Comparison of ENCODE assay signal across 15 cellular contexts in the genomic region with DNA sequence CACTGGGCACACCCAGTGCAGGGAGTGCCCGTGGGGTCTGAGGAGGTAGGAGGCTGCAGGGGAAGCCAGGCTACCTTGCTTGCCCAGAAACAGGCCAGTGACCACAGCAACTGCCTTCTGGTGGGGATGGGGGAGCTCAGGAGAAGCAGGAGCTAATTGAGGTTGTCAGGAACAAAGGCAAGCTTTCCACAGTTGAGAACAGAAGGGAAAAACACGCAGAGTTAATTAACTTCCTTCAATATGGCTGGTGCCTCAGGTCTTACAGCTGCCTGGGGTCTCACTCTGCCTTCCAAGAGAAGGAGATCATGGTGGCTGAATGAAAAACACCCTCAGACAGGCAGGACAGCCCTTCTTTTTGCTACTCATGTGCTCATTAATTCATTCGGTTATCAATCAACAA.
A peak's percentile ranks its signal among the peaks of the same experiment; 100 is the strongest.
DNase-seq lines count a peak whose midpoint lies in the region; ATAC-seq and TF ChIP-seq lines count a peak whose summit lies in the region.
"Had no signal": no experiment of that assay in that cellular context is flagged by ENCODE, and none has a peak within 500 bp of the region (broad histone marks: within the 10 kb centered on the region; RNA-seq: fewer than 3 reads in every experiment).

No MANE protein-coding gene starts in this region.

- peak in 1 of 2 experiments; percentile 43; a peak in 1 of 4 replicates for TF ChIP-seq EP300 in SK-N-SH (IDR thresholded peaks at IDR 0.05; ENCODE audit: borderline replicate concordance in 1 of 2, low read depth in 1 of 2, low read length in 1 of 2)

- no peaks in the 10 kb centered on the region for H3K36me3 ChIP-seq in SK-N-SH (replicated peaks in 1 of 2; ENCODE audit: control insufficient read depth in 1 of 2, insufficient read depth in 2 of 2, low read length in 1 of 2)
- H3K36me3 ChIP-seq in neuronal stem cell (replicated peaks in 1 of 2; ENCODE audit: control insufficient read depth in 2 of 2, insufficient read depth in 2 of 2, low read length in 2 of 2) = no peaks in the 10 kb centered on the region
- H3K36me3 ChIP-seq: BLaER1 had no signal

- CTCF ChIA-PET in SK-N-SH (lab: Yijun Ruan, JAX) = interaction anchor here (0.7 to 4.7 kb wide), 6 partner anchors 8 to 357 kb away, joined by 3 to 27 read pairs (median 12); no protein-coding TSS in a partner anchor

- peaks cover 9% of the 10 kb centered on the region for H3K27me3 Mint-ChIP-seq in glutamatergic neuron (ENCODE audit: unreplicated experiment)

- H2AFZ ChIP-seq in SK-N-SH (ENCODE audit: low read depth) (no peak overlapping the region), neuronal stem cell (ENCODE audit: low read length) (no peak overlapping the region)

- H3K36me3 Mint-ChIP-seq in glutamatergic neuron (ENCODE audit: unreplicated experiment) = no peaks in the 10 kb centered on the region
- H3K36me3 Mint-ChIP-seq: CD4-positive, CD25-positive, alpha-beta regulatory T cell had no signal

- H2BK12ac ChIP-seq in neuronal stem cell (ENCODE audit: low read length) = no peak overlapping the region

- no peak overlapping the region for H3K9ac ChIP-seq in SK-N-SH
- no peak overlapping the region for H3K9ac ChIP-seq in neuronal stem cell (ENCODE audit: low read depth, low read length, poor library complexity)
- H3K9ac ChIP-seq: BLaER1 had no signal

- no peak for TF ChIP-seq RAD21 in SK-N-SH (IDR thresholded peaks at IDR 0.05; ENCODE audit: low read length)

- H3K27me3 ChIP-seq in SK-N-SH (ENCODE audit: insufficient read depth) = no peaks in the 10 kb centered on the region
- peaks cover 0 to 17% (median 3%) of the 10 kb centered on the region in 3 experiments for H3K27me3 ChIP-seq in neuronal stem cell (ENCODE audit: control insufficient read depth in 3 of 3, insufficient read depth in 3 of 3, low read depth in 1 of 3, low read length in 3 of 3)

- no peak overlapping the region for H4K8ac ChIP-seq in neuronal stem cell (ENCODE audit: low read depth, low read length)

- ATAC-seq in SK-N-SH treated with all-trans-retinoic acid at 6 μM for 48 hours = no peak
- ATAC-seq in GM21717 (IDR thresholded peaks at IDR 0.05; ENCODE audit: unreplicated experiment) = no peak
- ATAC-seq: HCT116 had no signal

- H3K27ac ChIP-seq in SK-N-SH (ENCODE audit: low read depth in 2 of 2, low read length in 1 of 2) (no peak overlapping the region; a peak in 1 of 4 replicates), neuronal stem cell (replicated peaks; ENCODE audit: low read length) (no peak overlapping the region)
- H3K27ac ChIP-seq: BLaER1, HL-60 had no signal

- no peak overlapping the region for H3K23ac ChIP-seq in neuronal stem cell (ENCODE audit: low read depth, low read length, poor library complexity)

- H4K20me1 ChIP-seq in SK-N-SH (ENCODE audit: insufficient read depth) = no peaks in the 10 kb centered on the region

- H3K4me3 Mint-ChIP-seq in glutamatergic neuron (ENCODE audit: unreplicated experiment) = no peak overlapping the region
- H3K4me3 Mint-ChIP-seq: CD4-positive, CD25-positive, alpha-beta regulatory T cell had no signal

- H3K9me3 ChIP-seq in SK-N-SH = no peaks in the 10 kb centered on the region; the same call in 1 of the 2 replicates
- H3K9me3 ChIP-seq in neuronal stem cell (replicated peaks in 1 of 2; ENCODE audit: control insufficient read depth in 2 of 2, insufficient read depth in 1 of 2, low read depth in 1 of 2, low read length in 2 of 2) = no peaks in the 10 kb centered on the region

- 79% methylated on average over 3 of the region's 3 CpGs for WGBS in SK-N-SH (ENCODE audit: low lambda C conversion rate)
- no CpG with 5 or more reads among the region's 3 CpGs for WGBS in neuronal stem cell (ENCODE audit: extremely low coverage in 2 of 2, insufficient read length in 2 of 2, insufficient replicate concordance in 1 of 2), 2 donors

- H3K79me2 ChIP-seq in SK-N-SH (ENCODE audit: insufficient read depth) = no peaks in the 10 kb centered on the region

- TF ChIP-seq CTCF in SK-N-SH (IDR thresholded peaks at IDR 0.05) (no peak), glutamatergic neuron (IDR thresholded peaks at IDR 0.05; ENCODE audit: partially characterized antibody, unreplicated experiment) (no peak)

- H3K4me1 Mint-ChIP-seq in glutamatergic neuron (ENCODE audit: low read depth, unreplicated experiment) = peaks cover 33% of the 10 kb centered on the region
- H3K4me1 Mint-ChIP-seq: CD4-positive, CD25-positive, alpha-beta regulatory T cell had no signal

- H3K4me2 ChIP-seq in SK-N-SH (no peak overlapping the region), neuronal stem cell (ENCODE audit: insufficient read depth, low read length, poor library complexity, severe bottlenecking) (no peak overlapping the region)
- H3K4me2 ChIP-seq: BLaER1 had no signal

- H3F3A ChIP-seq in SK-N-SH (replicated peaks; ENCODE audit: insufficient read depth) = peaks cover 14% of the 10 kb centered on the region

- H3K4ac ChIP-seq in neuronal stem cell (ENCODE audit: low read length) = no peak overlapping the region

- peak overlapping the region; percentile 36 for H2AK5ac ChIP-seq in neuronal stem cell (ENCODE audit: low read depth, low read length)

- H3K18ac ChIP-seq in neuronal stem cell (ENCODE audit: low read length) = peak overlapping the region; percentile 76

- no peak overlapping the region for H4K91ac ChIP-seq in neuronal stem cell (ENCODE audit: low read depth, low read length, poor library complexity)

- DNase-seq in SK-N-SH (peak; percentile 54), glutamatergic neuron (no peak), neuronal stem cell (ENCODE audit: low spot score) (no peak), dermis blood vessel endothelial cell (no peak), NCI-H187 treated with DMSO at 0.1 percent for 48 hours (lab: John Stamatoyannopoulos, UW) (no peak)
- DNase-seq: 8988T; AML-193; CD4-positive, CD25-positive, alpha-beta regulatory T cell; DMS79 treated with DMSO at 0.1 percent for 48 hours; EL had no signal

- H3K79me1 ChIP-seq in neuronal stem cell (ENCODE audit: low read depth, low read length) = no peaks in the 10 kb centered on the region

- no peak overlapping the region for H2BK120ac ChIP-seq in neuronal stem cell (ENCODE audit: low read depth, low read length)

- H3K9me3 Mint-ChIP-seq in glutamatergic neuron (ENCODE audit: unreplicated experiment) = peaks cover 4% of the 10 kb centered on the region

- no peaks in the 10 kb centered on the region for H3K9me2 ChIP-seq in SK-N-SH

- POLR2A ChIA-PET in SK-N-SH (lab: Yijun Ruan, JAX) = no interaction called here

- H2BK15ac ChIP-seq in neuronal stem cell (ENCODE audit: low read length) = peak overlapping the region; percentile 11

- H3K4me1 ChIP-seq in SK-N-SH (ENCODE audit: control insufficient read depth in 1 of 2, insufficient read depth in 2 of 2, low read depth in 1 of 2, low read length in 1 of 2) (peaks cover 26 to 38% of the 10 kb centered on the region in 2 experiments), neuronal stem cell (ENCODE audit: control insufficient read depth in 2 of 2, insufficient read depth in 1 of 2, low read depth in 1 of 2, low read length in 2 of 2) (peaks cover 27 to 29% of the 10 kb centered on the region in 2 donors)
- H3K4me1 ChIP-seq: BLaER1 had no signal

- H3K27ac Mint-ChIP-seq in glutamatergic neuron (ENCODE audit: unreplicated experiment) = peak overlapping the region; percentile 38
- H3K27ac Mint-ChIP-seq: CD4-positive, CD25-positive, alpha-beta regulatory T cell had no signal

- no peak overlapping the region for H3K14ac ChIP-seq in neuronal stem cell (ENCODE audit: low read length)

- H3K4me3 ChIP-seq in SK-N-SH (ENCODE audit: low read depth in 2 of 2, low read length in 1 of 2) = no peak overlapping the region
- no peak overlapping the region for H3K4me3 ChIP-seq in neuronal stem cell (ENCODE audit: low read length in 2 of 2)
- H3K4me3 ChIP-seq: BLaER1 had no signal

- no peak overlapping the region for H2BK5ac ChIP-seq in neuronal stem cell (ENCODE audit: low read length)

TF ChIP-seq in SK-N-SH, 30 proteins besides CTCF, POLR2A, EP300 and RAD21 (continues in another document):
- TF ChIP-seq ELF1 (IDR thresholded peaks at IDR 0.05) (no peak), SMC3 (IDR thresholded peaks at IDR 0.05; ENCODE audit: low read depth, low read length) (no peak)
- TF ChIP-seq, protein P1, sequence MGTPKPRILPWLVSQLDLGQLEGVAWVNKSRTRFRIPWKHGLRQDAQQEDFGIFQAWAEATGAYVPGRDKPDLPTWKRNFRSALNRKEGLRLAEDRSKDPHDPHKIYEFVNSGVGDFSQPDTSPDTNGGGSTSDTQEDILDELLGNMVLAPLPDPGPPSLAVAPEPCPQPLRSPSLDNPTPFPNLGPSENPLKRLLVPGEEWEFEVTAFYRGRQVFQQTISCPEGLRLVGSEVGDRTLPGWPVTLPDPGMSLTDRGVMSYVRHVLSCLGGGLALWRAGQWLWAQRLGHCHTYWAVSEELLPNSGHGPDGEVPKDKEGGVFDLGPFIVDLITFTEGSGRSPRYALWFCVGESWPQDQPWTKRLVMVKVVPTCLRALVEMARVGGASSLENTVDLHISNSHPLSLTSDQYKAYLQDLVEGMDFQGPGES (IDR thresholded peaks at IDR 0.05; ENCODE audit: low read depth, low read length) = no peak

TF ChIP-seq in SK-N-SH treated with all-trans-retinoic acid at 6 μM for 48 hours, 23 proteins besides CTCF, POLR2A, EP300 and RAD21:
- TF ChIP-seq ISL1 (CRISPR knock-in tag; IDR thresholded peaks at IDR 0.05) = no peak
- TF ChIP-seq GLIS3 (CRISPR knock-in tag; IDR thresholded peaks at IDR 0.05) = no peak
- no peak for TF ChIP-seq ZNF8 (CRISPR knock-in tag; IDR thresholded peaks at IDR 0.05)
- TF ChIP-seq BACH2 (CRISPR knock-in tag; IDR thresholded peaks at IDR 0.05; ENCODE audit: borderline replicate concordance) = no peak
- no peak for TF ChIP-seq RARB (CRISPR knock-in tag; IDR thresholded peaks at IDR 0.05)
- no peak for TF ChIP-seq TCF4 (CRISPR knock-in tag; IDR thresholded peaks at IDR 0.05; ENCODE audit: borderline replicate concordance)
- TF ChIP-seq ESRRG (CRISPR knock-in tag; IDR thresholded peaks at IDR 0.05) = no peak
- TF ChIP-seq ZNF565 (CRISPR knock-in tag; conservative IDR thresholded peaks at IDR 0.05; ENCODE audit: low read depth) = no peak
- no peak for TF ChIP-seq ZC3H10 (CRISPR knock-in tag; IDR thresholded peaks at IDR 0.05)
- no peak for TF ChIP-seq ZFP3 (CRISPR knock-in tag; IDR thresholded peaks at IDR 0.05)
- no peak for TF ChIP-seq ZNF70 (CRISPR knock-in tag; IDR thresholded peaks at IDR 0.05)
- TF ChIP-seq ZFP30 (CRISPR knock-in tag; IDR thresholded peaks at IDR 0.05) = no peak
